In the genomic region with DNA sequence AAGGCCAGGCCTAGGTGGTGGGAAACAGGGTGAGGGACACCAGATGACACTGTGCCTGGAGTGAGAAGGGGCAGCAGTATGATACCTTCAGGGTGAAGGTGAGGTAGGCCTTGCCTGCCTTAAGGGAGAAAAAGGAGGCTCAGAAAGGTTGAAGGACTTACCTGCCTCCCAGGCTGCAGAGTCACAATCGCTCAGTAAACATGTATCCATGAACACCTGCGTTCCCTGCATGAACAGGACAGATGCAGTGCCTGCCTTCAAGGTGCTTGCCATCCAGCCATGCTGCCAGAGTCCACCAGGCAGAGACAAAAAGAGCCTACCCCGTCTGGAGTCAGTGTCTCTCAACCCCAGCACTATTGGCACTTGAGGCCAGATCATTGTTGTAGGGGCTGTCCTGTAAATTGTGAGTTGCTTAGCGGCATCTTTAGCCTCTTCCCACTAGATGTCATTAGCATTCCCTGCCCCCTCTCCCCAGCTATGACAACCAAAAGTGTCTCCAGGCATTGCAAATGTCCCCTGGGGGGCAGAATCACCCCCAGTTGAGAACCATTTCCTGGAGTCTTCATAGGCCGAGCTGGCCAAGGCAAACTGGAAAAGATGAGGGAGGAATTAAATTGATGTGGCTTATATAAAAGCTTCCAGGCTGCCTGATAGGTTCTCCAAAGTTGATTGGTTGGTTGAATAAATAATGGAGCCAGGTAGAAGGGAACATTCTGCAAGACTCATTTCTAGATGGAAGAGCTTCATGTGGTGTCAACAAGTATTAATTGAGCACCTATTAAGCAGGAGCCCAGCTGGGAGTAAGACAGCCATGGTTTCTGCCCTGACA, we compare ENCODE assay signal across 12 cellular contexts. TPM values are rescaled to one million over a fixed set of nuclear protein-coding genes. Genes with fewer than 3 reads are reported as not detected.
DNase-seq lines count a peak whose midpoint lies in the region; TF ChIP-seq lines count a peak whose summit lies in the region.
"Had no signal": no experiment of that assay in that cellular context is flagged by ENCODE, and none has a peak within 500 bp of the region (broad histone marks: within the 10 kb centered on the region; RNA-seq: fewer than 3 reads in every experiment).

No MANE protein-coding gene starts in this region.

- no peaks in the 10 kb centered on the region for H3K9me3 ChIP-seq in stomach smooth muscle (ENCODE audit: control insufficient read depth in 2 of 2, low read length in 2 of 2)
- H3K9me3 ChIP-seq in right atrium auricular region: no peaks in the 10 kb centered on the region
- H3K9me3 ChIP-seq: gastroesophageal sphincter, neutrophil had no signal

- H3K4me3 Mint-ChIP-seq in activated CD4-positive, alpha-beta T cell treated with anti-CD3 and anti-CD28 coated beads, Interleukin-2, amount 10 ng/mL, durations not matched to agents 7 days and 5 days: peak overlapping the region; percentile 58
- H3K4me3 Mint-ChIP-seq in activated CD4-positive, alpha-beta memory T cell treated with anti-CD3 and anti-CD28 coated beads, Interleukin-2, amount 10 ng/mL, durations not matched to agents 7 days and 5 days: peak overlapping the region; percentile 63

- peaks cover 29% of the 10 kb centered on the region for H3K4me1 Mint-ChIP-seq in activated CD4-positive, alpha-beta T cell treated with anti-CD3 and anti-CD28 coated beads, Interleukin-2, amount 10 ng/mL, durations not matched to agents 7 days and 5 days
- peaks cover 19% of the 10 kb centered on the region for H3K4me1 Mint-ChIP-seq in activated CD4-positive, alpha-beta memory T cell treated with anti-CD3 and anti-CD28 coated beads, Interleukin-2, amount 10 ng/mL, durations not matched to agents 7 days and 5 days

- no peak overlapping the region for H3K27ac ChIP-seq in stomach smooth muscle (ENCODE audit: low read length)
- no peak overlapping the region for H3K27ac ChIP-seq in right atrium auricular region
- H3K27ac ChIP-seq: neutrophil had no signal

- TF ChIP-seq CTCF in fibroblast of the aortic adventitia (IDR thresholded peaks at IDR 0.05; ENCODE audit: insufficient read depth, low read length) (no peak), right atrium auricular region (IDR thresholded peaks at IDR 0.05) (no peak)

- H3K9me3 Mint-ChIP-seq in activated CD4-positive, alpha-beta T cell treated with anti-CD3 and anti-CD28 coated beads, Interleukin-2, amount 10 ng/mL, durations not matched to agents 7 days and 5 days: no peaks in the 10 kb centered on the region
- no peaks in the 10 kb centered on the region for H3K9me3 Mint-ChIP-seq in activated CD4-positive, alpha-beta memory T cell treated with anti-CD3 and anti-CD28 coated beads, Interleukin-2, amount 10 ng/mL, durations not matched to agents 7 days and 5 days

- no peak for DNase-seq in activated CD4-positive, alpha-beta T cell treated with anti-CD3 and anti-CD28 coated beads, Interleukin-2, amount 10 ng/mL, durations not matched to agents 7 days and 5 days
- no peak for DNase-seq in activated CD4-positive, alpha-beta T cell treated with anti-CD3 and anti-CD28 coated beads for 1 hour
- DNase-seq in activated CD4-positive, alpha-beta memory T cell treated with anti-CD3 and anti-CD28 coated beads, Interleukin-2, amount 10 ng/mL, durations not matched to agents 7 days and 5 days: no peak
- DNase-seq in fibroblast of the aortic adventitia (ENCODE audit: low read depth): no peak
- DNase-seq in NCI-H187 treated with DMSO at 0.1 percent for 48 hours (lab: John Stamatoyannopoulos, UW): no peak
- no peak for DNase-seq in right atrium auricular region (ENCODE audit: low spot score)
- no peak for DNase-seq in central memory CD4-positive, alpha-beta T cell

- H3K27ac Mint-ChIP-seq in activated CD4-positive, alpha-beta T cell treated with anti-CD3 and anti-CD28 coated beads, Interleukin-2, amount 10 ng/mL, durations not matched to agents 7 days and 5 days: no peak overlapping the region
- no peak overlapping the region for H3K27ac Mint-ChIP-seq in activated CD4-positive, alpha-beta memory T cell treated with anti-CD3 and anti-CD28 coated beads, Interleukin-2, amount 10 ng/mL, durations not matched to agents 7 days and 5 days

- no peaks in the 10 kb centered on the region for H3K36me3 Mint-ChIP-seq in activated CD4-positive, alpha-beta T cell treated with anti-CD3 and anti-CD28 coated beads, Interleukin-2, amount 10 ng/mL, durations not matched to agents 7 days and 5 days (ENCODE audit: low read depth)
- no peaks in the 10 kb centered on the region for H3K36me3 Mint-ChIP-seq in activated CD4-positive, alpha-beta memory T cell treated with anti-CD3 and anti-CD28 coated beads, Interleukin-2, amount 10 ng/mL, durations not matched to agents 7 days and 5 days (ENCODE audit: low read depth)

- CTCF ChIA-PET in activated CD4-positive, alpha-beta T cell treated with anti-CD3 and anti-CD28 coated beads, Interleukin-2, amount 10 ng/mL, durations not matched to agents 7 days and 5 days (lab: Charles Lee): no interaction called here
- CTCF ChIA-PET in activated CD4-positive, alpha-beta memory T cell treated with anti-CD3 and anti-CD28 coated beads, Interleukin-2, amount 10 ng/mL, durations not matched to agents 7 days and 5 days (lab: Charles Lee): no interaction called here

- H3K36me3 ChIP-seq in stomach smooth muscle (ENCODE audit: control insufficient read depth in 2 of 2, insufficient read depth in 2 of 2, low read length in 2 of 2): peaks cover 0 to under 1% of the 10 kb centered on the region in 2 donors
- no peaks in the 10 kb centered on the region for H3K36me3 ChIP-seq in right atrium auricular region
- H3K36me3 ChIP-seq: neutrophil had no signal

- H3K27me3 ChIP-seq in stomach smooth muscle (ENCODE audit: control insufficient read depth in 1 of 2, insufficient read depth in 2 of 2, low read length in 2 of 2) (no peaks in the 10 kb centered on the region), right atrium auricular region (no peaks in the 10 kb centered on the region)
- H3K27me3 ChIP-seq: gastroesophageal sphincter had no signal

- H3K4me3 ChIP-seq in fibroblast of the aortic adventitia (ENCODE audit: low read depth, low read length) (peak overlapping the region; percentile 82), stomach smooth muscle (ENCODE audit: low read length in 2 of 2) (peak overlapping the region; percentile 60 to 96), right atrium auricular region (peak overlapping the region in 1 of 2 donors; percentile 85)

- H3K4me1 ChIP-seq in stomach smooth muscle (ENCODE audit: control insufficient read depth, insufficient read depth, low read length) (peaks cover 23% of the 10 kb centered on the region), right atrium auricular region (peaks cover 0 to 15% of the 10 kb centered on the region in 2 donors)

- no peaks in the 10 kb centered on the region for H3K27me3 Mint-ChIP-seq in activated CD4-positive, alpha-beta T cell treated with anti-CD3 and anti-CD28 coated beads, Interleukin-2, amount 10 ng/mL, durations not matched to agents 7 days and 5 days
- no peaks in the 10 kb centered on the region for H3K27me3 Mint-ChIP-seq in activated CD4-positive, alpha-beta memory T cell treated with anti-CD3 and anti-CD28 coated beads, Interleukin-2, amount 10 ng/mL, durations not matched to agents 7 days and 5 days

- POLR2A ChIA-PET in activated CD4-positive, alpha-beta T cell treated with anti-CD3 and anti-CD28 coated beads, Interleukin-2, amount 10 ng/mL, durations not matched to agents 7 days and 5 days (lab: Charles Lee): no interaction called here
- POLR2A ChIA-PET in activated CD4-positive, alpha-beta memory T cell treated with anti-CD3 and anti-CD28 coated beads, Interleukin-2, amount 10 ng/mL, durations not matched to agents 7 days and 5 days (lab: Charles Lee): no interaction called here

- H3K9ac ChIP-seq in stomach smooth muscle (ENCODE audit: low read length in 2 of 2): peak overlapping the region in 1 of 2 donors; percentile 36

RNA-seq across cellular contexts. Expression of gene MAP3K10, which starts 1.7 kb away (rescaled TPM):
- 10 to 100 TPM; 15.7 to 19.7 TPM for total RNA-seq in activated CD4-positive, alpha-beta T cell treated with anti-CD3 and anti-CD28 coated beads, Interleukin-2, amount 10 ng/mL, durations not matched to agents 7 days and 5 days
- total RNA-seq in activated CD4-positive, alpha-beta memory T cell treated with anti-CD3 and anti-CD28 coated beads, Interleukin-2, amount 10 ng/mL, durations not matched to agents 7 days and 5 days: 10 to 100 TPM; 17.3 to 18.0 TPM
- total RNA-seq in fibroblast of the aortic adventitia (ENCODE audit: low replicate concordance) (5.0 and 8.0 TPM in 2 replicates), right atrium auricular region (10 to 100 TPM; 12.3 to 13.6 TPM)

RNA-seq across cellular contexts. Expression of gene TTC9B, which starts 25.2 kb away (rescaled TPM):
- total RNA-seq in activated CD4-positive, alpha-beta T cell treated with anti-CD3 and anti-CD28 coated beads, Interleukin-2, amount 10 ng/mL, durations not matched to agents 7 days and 5 days: not detected
- total RNA-seq in activated CD4-positive, alpha-beta memory T cell treated with anti-CD3 and anti-CD28 coated beads, Interleukin-2, amount 10 ng/mL, durations not matched to agents 7 days and 5 days: not detected
- total RNA-seq in fibroblast of the aortic adventitia (ENCODE audit: low replicate concordance): not detected in 2 replicates
- not detected for total RNA-seq in right atrium auricular region
- total RNA-seq: gastroesophageal sphincter, M059J, Right ventricle myocardium inferior had no signal

RNA-seq across cellular contexts. Expression of gene CCNP, which starts 33.5 kb away (rescaled TPM):
- under 1 TPM; 0.27 to 0.35 TPM for total RNA-seq in activated CD4-positive, alpha-beta T cell treated with anti-CD3 and anti-CD28 coated beads, Interleukin-2, amount 10 ng/mL, durations not matched to agents 7 days and 5 days
- not detected for total RNA-seq in activated CD4-positive, alpha-beta memory T cell treated with anti-CD3 and anti-CD28 coated beads, Interleukin-2, amount 10 ng/mL, durations not matched to agents 7 days and 5 days
- total RNA-seq in fibroblast of the aortic adventitia (ENCODE audit: low replicate concordance) (0.33 TPM in 1 of 2 replicates, not detected in the other), right atrium auricular region (not detected)
- total RNA-seq: M059J, Right ventricle myocardium inferior had no signal
